In the genomic region with DNA sequence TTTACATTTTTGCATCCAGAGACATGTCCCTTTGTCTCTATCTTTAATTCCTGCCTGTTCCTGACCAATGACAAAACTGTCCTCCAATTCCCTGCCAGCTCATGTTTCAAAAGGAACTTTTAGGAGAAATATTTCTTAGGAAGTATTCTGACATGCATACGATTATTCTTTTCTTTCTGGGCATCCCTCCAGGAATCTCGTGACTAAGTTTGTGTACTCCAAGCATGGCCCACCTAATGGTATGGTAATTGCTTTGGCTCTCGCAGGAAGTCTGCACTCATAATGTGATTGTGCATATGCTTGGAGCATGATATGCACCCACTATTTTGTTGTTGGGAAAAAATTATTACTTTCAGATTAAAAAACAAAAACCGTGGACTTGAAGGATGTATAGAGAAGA, we compare ENCODE assay signal across 21 cellular contexts.
"Had no signal": no experiment of that assay in that cellular context is flagged by ENCODE, and none has a peak within 500 bp of the region (broad histone marks: within the 10 kb centered on the region; RNA-seq: fewer than 3 reads in every experiment).

No MANE protein-coding gene starts in this region.

- H3K4me1 ChIP-seq: heart left ventricle, left lung, sigmoid colon had no signal

- H3K4me3 Mint-ChIP-seq: activated CD4-positive, alpha-beta memory T cell treated with anti-CD3 and anti-CD28 coated beads for 36 hours; activated naive CD8-positive, alpha-beta T cell treated with anti-CD3 and anti-CD28 coated beads, Interleukin-2, amount 10 ng/mL, durations not matched to agents 7 days and 5 days; T-cell; type B pancreatic cell had no signal

- H3K27ac ChIP-seq: epithelial cell of prostate, heart left ventricle, left lung, sigmoid colon, suprapubic skin had no signal

- H3K9me3 Mint-ChIP-seq: activated CD4-positive, alpha-beta memory T cell treated with anti-CD3 and anti-CD28 coated beads for 36 hours; activated naive CD8-positive, alpha-beta T cell treated with anti-CD3 and anti-CD28 coated beads, Interleukin-2, amount 10 ng/mL, durations not matched to agents 7 days and 5 days; T-cell; type B pancreatic cell had no signal

- H3K36me3 ChIP-seq: heart left ventricle, left lung, sigmoid colon, suprapubic skin had no signal

- H3K27ac Mint-ChIP-seq: activated CD4-positive, alpha-beta memory T cell treated with anti-CD3 and anti-CD28 coated beads for 36 hours; activated naive CD8-positive, alpha-beta T cell treated with anti-CD3 and anti-CD28 coated beads, Interleukin-2, amount 10 ng/mL, durations not matched to agents 7 days and 5 days; T-cell; type B pancreatic cell had no signal

- H3K4me1 Mint-ChIP-seq: activated naive CD8-positive, alpha-beta T cell treated with anti-CD3 and anti-CD28 coated beads, Interleukin-2, amount 10 ng/mL, durations not matched to agents 7 days and 5 days; T-cell had no signal

- H3K27me3 ChIP-seq: left lung, sigmoid colon, suprapubic skin had no signal

- DNase-seq: activated CD4-positive, alpha-beta memory T cell treated with anti-CD3 and anti-CD28 coated beads for 36 hours; activated CD4-positive, alpha-beta T cell treated with anti-CD3 and anti-CD28 coated beads for 1 hour; activated naive CD8-positive, alpha-beta T cell treated with anti-CD3 and anti-CD28 coated beads, Interleukin-2, amount 10 ng/mL, durations not matched to agents 7 days and 5 days; activated T-cell treated with anti-CD3 and anti-CD28 coated beads, Interleukin-2, amount 50 U/mL, for 48 hours; anterior cingulate cortex; cortex of kidney; effector CD8-positive, alpha-beta T cell; foreskin melanocyte; heart left ventricle; islet precursor cell; left lung; mesendoderm; sigmoid colon; stimulated activated CD4-positive, alpha-beta T cell treated with anti-CD3 and anti-CD28 coated beads, Interleukin-4, amount 100 ng/mL, for 1 hour; stimulated activated CD8-positive, alpha-beta memory T cell treated with anti-CD3 and anti-CD28 coated beads, Interleukin-4, amount 100 ng/mL, for 48 hours; stimulated activated naive CD8-positive, alpha-beta T cell treated with anti-CD3 and anti-CD28 coated beads, Interleukin-15, Interleukin-2, amounts not matched to agents 100 U/mL and 50 U/mL, for 24 hours; T-cell; T1000 had no signal

- H3K36me3 Mint-ChIP-seq: activated CD4-positive, alpha-beta memory T cell treated with anti-CD3 and anti-CD28 coated beads for 36 hours; activated naive CD8-positive, alpha-beta T cell treated with anti-CD3 and anti-CD28 coated beads, Interleukin-2, amount 10 ng/mL, durations not matched to agents 7 days and 5 days; T-cell; type B pancreatic cell had no signal

- H3K4me3 ChIP-seq: heart left ventricle, left lung, sigmoid colon, suprapubic skin had no signal
